ENCODE assay signal across 1 cellular context in genomic region chr22:38317995-38318715, GRCh38.
TF ChIP-seq lines count a peak whose summit lies in the region.

No MANE protein-coding gene starts in this region.

TF ChIP-seq in HepG2, 621 proteins besides CTCF, POLR2A, EP300 and RAD21 (continued from another document and continues in another):
- TF ChIP-seq, protein P1, sequence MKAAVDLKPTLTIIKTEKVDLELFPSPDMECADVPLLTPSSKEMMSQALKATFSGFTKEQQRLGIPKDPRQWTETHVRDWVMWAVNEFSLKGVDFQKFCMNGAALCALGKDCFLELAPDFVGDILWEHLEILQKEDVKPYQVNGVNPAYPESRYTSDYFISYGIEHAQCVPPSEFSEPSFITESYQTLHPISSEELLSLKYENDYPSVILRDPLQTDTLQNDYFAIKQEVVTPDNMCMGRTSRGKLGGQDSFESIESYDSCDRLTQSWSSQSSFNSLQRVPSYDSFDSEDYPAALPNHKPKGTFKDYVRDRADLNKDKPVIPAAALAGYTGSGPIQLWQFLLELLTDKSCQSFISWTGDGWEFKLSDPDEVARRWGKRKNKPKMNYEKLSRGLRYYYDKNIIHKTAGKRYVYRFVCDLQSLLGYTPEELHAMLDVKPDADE (CRISPR knock-in tag; IDR thresholded peaks at IDR 0.05): no peak
- TF ChIP-seq RARA (CRISPR knock-in tag; IDR thresholded peaks at IDR 0.05) (no peak), RFXAP (CRISPR knock-in tag; IDR thresholded peaks at IDR 0.05; ENCODE audit: borderline replicate concordance) (no peak), MEIS2 (CRISPR knock-in tag; IDR thresholded peaks at IDR 0.05) (no peak), ZSCAN9 (CRISPR knock-in tag; IDR thresholded peaks at IDR 0.05; ENCODE audit: borderline replicate concordance) (0 out of 2 replicates have a peak, but pooled peaks have one; percentile 3), NFRKB (IDR thresholded peaks at IDR 0.05) (no peak), SIX1 (CRISPR knock-in tag; IDR thresholded peaks at IDR 0.05; ENCODE audit: borderline replicate concordance) (0 out of 2 replicates have a peak, but pooled peaks have one; percentile 17), ZNF335 (CRISPR knock-in tag; IDR thresholded peaks at IDR 0.05) (no peak; the same call in 1 of the 2 replicates), ZNF567 (CRISPR knock-in tag; IDR thresholded peaks at IDR 0.05; ENCODE audit: borderline replicate concordance) (no peak), ZFP36L1 (CRISPR knock-in tag; IDR thresholded peaks at IDR 0.05) (peak; percentile 69), ISX (CRISPR knock-in tag; conservative IDR thresholded peaks at IDR 0.05) (no peak), HNF4G (IDR thresholded peaks at IDR 0.05; ENCODE audit: borderline replicate concordance, low read depth, low read length) (no peak), HNF4G (CRISPR knock-in tag; IDR thresholded peaks at IDR 0.05; ENCODE audit: borderline replicate concordance, low read depth) (no peak), ZFYVE20 (CRISPR knock-in tag; IDR thresholded peaks at IDR 0.05; ENCODE audit: borderline replicate concordance, low read depth) (no peak), YEATS2 (CRISPR knock-in tag; IDR thresholded peaks at IDR 0.05; ENCODE audit: borderline replicate concordance) (peak; percentile 57; the same call in 1 of the 2 replicates), ZFP37 (CRISPR knock-in tag; IDR thresholded peaks at IDR 0.05; ENCODE audit: borderline replicate concordance) (peak; percentile 71; the same call in 1 of the 2 replicates), HOXA3 (CRISPR knock-in tag; IDR thresholded peaks at IDR 0.05) (0 out of 2 replicates have a peak, but pooled peaks have one; percentile 41), GLI4 (CRISPR knock-in tag; IDR thresholded peaks at IDR 0.05; ENCODE audit: borderline replicate concordance) (no peak), JUNB (CRISPR knock-in tag; IDR thresholded peaks at IDR 0.05; ENCODE audit: borderline replicate concordance) (no peak), ZNF350 (CRISPR knock-in tag; IDR thresholded peaks at IDR 0.05; ENCODE audit: borderline replicate concordance, low read depth) (no peak), ZNF18 (CRISPR knock-in tag; IDR thresholded peaks at IDR 0.05; ENCODE audit: insufficient replicate concordance) (peak; percentile 78), NFE2L1 (CRISPR knock-in tag; IDR thresholded peaks at IDR 0.05; ENCODE audit: borderline replicate concordance) (no peak), ZNF773 (CRISPR knock-in tag; IDR thresholded peaks at IDR 0.05; ENCODE audit: borderline replicate concordance) (no peak), BATF2 (CRISPR knock-in tag; IDR thresholded peaks at IDR 0.05) (no peak), ZNF644 (CRISPR knock-in tag; IDR thresholded peaks at IDR 0.05; ENCODE audit: low read depth) (no peak), NRL (CRISPR knock-in tag; IDR thresholded peaks at IDR 0.05; ENCODE audit: borderline replicate concordance) (0 out of 2 replicates have a peak, but pooled peaks have one; percentile 27), ARID2 (CRISPR knock-in tag; IDR thresholded peaks at IDR 0.05; ENCODE audit: borderline replicate concordance) (peak; percentile 86; the same call in 1 of the 2 replicates), FOXO1 (CRISPR knock-in tag; IDR thresholded peaks at IDR 0.05) (no peak), ZMAT5 (CRISPR knock-in tag; IDR thresholded peaks at IDR 0.05; ENCODE audit: borderline replicate concordance, low read depth) (no peak), KLF13 (CRISPR knock-in tag; IDR thresholded peaks at IDR 0.05) (no peak), SUZ12 (IDR thresholded peaks at IDR 0.05; ENCODE audit: low read depth, low read length) (no peak), HNRNPLL (IDR thresholded peaks at IDR 0.05; ENCODE audit: low read depth, low read length, poor library complexity, severe bottlenecking) (peak; percentile 12), ELF1 (CRISPR knock-in tag; IDR thresholded peaks at IDR 0.05) (peak; percentile 92), ZNF24 (IDR thresholded peaks at IDR 0.05) (no peak), SRF (IDR thresholded peaks at IDR 0.05; ENCODE audit: low read depth, low read length) (no peak), ZNF460 (CRISPR knock-in tag; IDR thresholded peaks at IDR 0.05; ENCODE audit: borderline replicate concordance) (no peak), JUND (CRISPR knock-in tag; IDR thresholded peaks at IDR 0.05) (no peak)
- TF ChIP-seq, protein P2, sequence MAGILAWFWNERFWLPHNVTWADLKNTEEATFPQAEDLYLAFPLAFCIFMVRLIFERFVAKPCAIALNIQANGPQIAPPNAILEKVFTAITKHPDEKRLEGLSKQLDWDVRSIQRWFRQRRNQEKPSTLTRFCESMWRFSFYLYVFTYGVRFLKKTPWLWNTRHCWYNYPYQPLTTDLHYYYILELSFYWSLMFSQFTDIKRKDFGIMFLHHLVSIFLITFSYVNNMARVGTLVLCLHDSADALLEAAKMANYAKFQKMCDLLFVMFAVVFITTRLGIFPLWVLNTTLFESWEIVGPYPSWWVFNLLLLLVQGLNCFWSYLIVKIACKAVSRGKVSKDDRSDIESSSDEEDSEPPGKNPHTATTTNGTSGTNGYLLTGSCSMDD (CRISPR knock-in tag; IDR thresholded peaks at IDR 0.05): no peak
- TF ChIP-seq, protein P3, sequence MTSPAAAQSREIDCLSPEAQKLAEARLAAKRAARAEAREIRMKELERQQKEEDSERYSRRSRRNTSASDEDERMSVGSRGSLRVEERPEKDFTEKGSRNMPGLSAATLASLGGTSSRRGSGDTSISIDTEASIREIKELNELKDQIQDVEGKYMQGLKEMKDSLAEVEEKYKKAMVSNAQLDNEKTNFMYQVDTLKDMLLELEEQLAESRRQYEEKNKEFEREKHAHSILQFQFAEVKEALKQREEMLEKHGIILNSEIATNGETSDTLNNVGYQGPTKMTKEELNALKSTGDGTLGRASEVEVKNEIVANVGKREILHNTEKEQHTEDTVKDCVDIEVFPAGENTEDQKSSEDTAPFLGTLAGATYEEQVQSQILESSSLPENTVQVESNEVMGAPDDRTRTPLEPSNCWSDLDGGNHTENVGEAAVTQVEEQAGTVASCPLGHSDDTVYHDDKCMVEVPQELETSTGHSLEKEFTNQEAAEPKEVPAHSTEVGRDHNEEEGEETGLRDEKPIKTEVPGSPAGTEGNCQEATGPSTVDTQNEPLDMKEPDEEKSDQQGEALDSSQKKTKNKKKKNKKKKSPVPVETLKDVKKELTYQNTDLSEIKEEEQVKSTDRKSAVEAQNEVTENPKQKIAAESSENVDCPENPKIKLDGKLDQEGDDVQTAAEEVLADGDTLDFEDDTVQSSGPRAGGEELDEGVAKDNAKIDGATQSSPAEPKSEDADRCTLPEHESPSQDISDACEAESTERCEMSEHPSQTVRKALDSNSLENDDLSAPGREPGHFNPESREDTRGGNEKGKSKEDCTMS (CRISPR knock-in tag; conservative IDR thresholded peaks at IDR 0.05): no peak
- TF ChIP-seq, protein P4, sequence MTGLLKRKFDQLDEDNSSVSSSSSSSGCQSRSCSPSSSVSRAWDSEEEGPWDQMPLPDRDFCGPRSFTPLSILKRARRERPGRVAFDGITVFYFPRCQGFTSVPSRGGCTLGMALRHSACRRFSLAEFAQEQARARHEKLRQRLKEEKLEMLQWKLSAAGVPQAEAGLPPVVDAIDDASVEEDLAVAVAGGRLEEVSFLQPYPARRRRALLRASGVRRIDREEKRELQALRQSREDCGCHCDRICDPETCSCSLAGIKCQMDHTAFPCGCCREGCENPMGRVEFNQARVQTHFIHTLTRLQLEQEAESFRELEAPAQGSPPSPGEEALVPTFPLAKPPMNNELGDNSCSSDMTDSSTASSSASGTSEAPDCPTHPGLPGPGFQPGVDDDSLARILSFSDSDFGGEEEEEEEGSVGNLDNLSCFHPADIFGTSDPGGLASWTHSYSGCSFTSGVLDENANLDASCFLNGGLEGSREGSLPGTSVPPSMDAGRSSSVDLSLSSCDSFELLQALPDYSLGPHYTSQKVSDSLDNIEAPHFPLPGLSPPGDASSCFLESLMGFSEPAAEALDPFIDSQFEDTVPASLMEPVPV (CRISPR knock-in tag; IDR thresholded peaks at IDR 0.05): peak; percentile 72; the same call in 1 of the 2 replicates
- TF ChIP-seq, protein P5, sequence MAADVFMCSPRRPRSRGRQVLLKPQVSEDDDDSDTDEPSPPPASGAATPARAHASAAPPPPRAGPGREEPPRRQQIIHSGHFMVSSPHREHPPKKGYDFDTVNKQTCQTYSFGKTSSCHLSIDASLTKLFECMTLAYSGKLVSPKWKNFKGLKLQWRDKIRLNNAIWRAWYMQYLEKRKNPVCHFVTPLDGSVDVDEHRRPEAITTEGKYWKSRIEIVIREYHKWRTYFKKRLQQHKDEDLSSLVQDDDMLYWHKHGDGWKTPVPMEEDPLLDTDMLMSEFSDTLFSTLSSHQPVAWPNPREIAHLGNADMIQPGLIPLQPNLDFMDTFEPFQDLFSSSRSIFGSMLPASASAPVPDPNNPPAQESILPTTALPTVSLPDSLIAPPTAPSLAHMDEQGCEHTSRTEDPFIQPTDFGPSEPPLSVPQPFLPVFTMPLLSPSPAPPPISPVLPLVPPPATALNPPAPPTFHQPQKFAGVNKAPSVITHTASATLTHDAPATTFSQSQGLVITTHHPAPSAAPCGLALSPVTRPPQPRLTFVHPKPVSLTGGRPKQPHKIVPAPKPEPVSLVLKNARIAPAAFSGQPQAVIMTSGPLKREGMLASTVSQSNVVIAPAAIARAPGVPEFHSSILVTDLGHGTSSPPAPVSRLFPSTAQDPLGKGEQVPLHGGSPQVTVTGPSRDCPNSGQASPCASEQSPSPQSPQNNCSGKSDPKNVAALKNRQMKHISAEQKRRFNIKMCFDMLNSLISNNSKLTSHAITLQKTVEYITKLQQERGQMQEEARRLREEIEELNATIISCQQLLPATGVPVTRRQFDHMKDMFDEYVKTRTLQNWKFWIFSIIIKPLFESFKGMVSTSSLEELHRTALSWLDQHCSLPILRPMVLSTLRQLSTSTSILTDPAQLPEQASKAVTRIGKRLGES (CRISPR knock-in tag; IDR thresholded peaks at IDR 0.05; ENCODE audit: borderline replicate concordance): no peak
- TF ChIP-seq, protein P6, sequence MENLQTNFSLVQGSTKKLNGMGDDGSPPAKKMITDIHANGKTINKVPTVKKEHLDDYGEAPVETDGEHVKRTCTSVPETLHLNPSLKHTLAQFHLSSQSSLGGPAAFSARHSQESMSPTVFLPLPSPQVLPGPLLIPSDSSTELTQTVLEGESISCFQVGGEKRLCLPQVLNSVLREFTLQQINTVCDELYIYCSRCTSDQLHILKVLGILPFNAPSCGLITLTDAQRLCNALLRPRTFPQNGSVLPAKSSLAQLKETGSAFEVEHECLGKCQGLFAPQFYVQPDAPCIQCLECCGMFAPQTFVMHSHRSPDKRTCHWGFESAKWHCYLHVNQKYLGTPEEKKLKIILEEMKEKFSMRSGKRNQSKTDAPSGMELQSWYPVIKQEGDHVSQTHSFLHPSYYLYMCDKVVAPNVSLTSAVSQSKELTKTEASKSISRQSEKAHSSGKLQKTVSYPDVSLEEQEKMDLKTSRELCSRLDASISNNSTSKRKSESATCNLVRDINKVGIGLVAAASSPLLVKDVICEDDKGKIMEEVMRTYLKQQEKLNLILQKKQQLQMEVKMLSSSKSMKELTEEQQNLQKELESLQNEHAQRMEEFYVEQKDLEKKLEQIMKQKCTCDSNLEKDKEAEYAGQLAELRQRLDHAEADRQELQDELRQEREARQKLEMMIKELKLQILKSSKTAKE (CRISPR knock-in tag; IDR thresholded peaks at IDR 0.05; ENCODE audit: borderline replicate concordance): no peak
- TF ChIP-seq, protein P7, sequence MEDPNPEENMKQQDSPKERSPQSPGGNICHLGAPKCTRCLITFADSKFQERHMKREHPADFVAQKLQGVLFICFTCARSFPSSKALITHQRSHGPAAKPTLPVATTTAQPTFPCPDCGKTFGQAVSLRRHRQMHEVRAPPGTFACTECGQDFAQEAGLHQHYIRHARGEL (CRISPR knock-in tag; IDR thresholded peaks at IDR 0.05): no peak
- TF ChIP-seq, protein P8, sequence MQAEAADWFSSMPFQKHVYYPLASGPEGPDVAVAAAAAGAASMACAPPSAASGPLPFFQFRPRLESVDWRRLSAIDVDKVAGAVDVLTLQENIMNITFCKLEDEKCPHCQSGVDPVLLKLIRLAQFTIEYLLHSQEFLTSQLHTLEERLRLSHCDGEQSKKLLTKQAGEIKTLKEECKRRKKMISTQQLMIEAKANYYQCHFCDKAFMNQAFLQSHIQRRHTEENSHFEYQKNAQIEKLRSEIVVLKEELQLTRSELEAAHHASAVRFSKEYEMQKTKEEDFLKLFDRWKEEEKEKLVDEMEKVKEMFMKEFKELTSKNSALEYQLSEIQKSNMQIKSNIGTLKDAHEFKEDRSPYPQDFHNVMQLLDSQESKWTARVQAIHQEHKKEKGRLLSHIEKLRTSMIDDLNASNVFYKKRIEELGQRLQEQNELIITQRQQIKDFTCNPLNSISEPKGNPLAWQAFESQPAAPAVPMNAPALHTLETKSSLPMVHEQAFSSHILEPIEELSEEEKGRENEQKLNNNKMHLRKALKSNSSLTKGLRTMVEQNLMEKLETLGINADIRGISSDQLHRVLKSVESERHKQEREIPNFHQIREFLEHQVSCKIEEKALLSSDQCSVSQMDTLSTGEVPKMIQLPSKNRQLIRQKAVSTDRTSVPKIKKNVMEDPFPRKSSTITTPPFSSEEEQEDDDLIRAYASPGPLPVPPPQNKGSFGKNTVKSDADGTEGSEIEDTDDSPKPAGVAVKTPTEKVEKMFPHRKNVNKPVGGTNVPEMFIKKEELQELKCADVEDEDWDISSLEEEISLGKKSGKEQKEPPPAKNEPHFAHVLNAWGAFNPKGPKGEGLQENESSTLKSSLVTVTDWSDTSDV (CRISPR knock-in tag; IDR thresholded peaks at IDR 0.05): 0 out of 2 replicates have a peak, but pooled peaks have one; percentile 11
- TF ChIP-seq, protein P9, sequence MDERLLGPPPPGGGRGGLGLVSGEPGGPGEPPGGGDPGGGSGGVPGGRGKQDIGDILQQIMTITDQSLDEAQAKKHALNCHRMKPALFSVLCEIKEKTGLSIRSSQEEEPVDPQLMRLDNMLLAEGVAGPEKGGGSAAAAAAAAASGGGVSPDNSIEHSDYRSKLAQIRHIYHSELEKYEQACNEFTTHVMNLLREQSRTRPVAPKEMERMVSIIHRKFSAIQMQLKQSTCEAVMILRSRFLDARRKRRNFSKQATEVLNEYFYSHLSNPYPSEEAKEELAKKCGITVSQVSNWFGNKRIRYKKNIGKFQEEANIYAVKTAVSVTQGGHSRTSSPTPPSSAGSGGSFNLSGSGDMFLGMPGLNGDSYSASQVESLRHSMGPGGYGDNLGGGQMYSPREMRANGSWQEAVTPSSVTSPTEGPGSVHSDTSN (CRISPR knock-in tag; IDR thresholded peaks at IDR 0.05): no peak
